Comparison of ENCODE assay signal across 14 cellular contexts in genomic region chr2:120227111-120227991, GRCh38. TPM values are rescaled to one million over a fixed set of nuclear protein-coding genes. Genes with fewer than 3 reads are reported as not detected.
DNase-seq lines count a peak whose midpoint lies in the region; FAIRE-seq and TF ChIP-seq lines count a peak whose summit lies in the region.
"Had no signal": no experiment of that assay in that cellular context is flagged by ENCODE, and none has a peak within 500 bp of the region (broad histone marks: within the 10 kb centered on the region; RNA-seq: fewer than 3 reads in every experiment).

No MANE protein-coding gene starts in this region.

- CTCF ChIA-PET in RWPE1 (lab: Yijun Ruan, JAX) = interaction anchor here (0.6 kb wide), 1 partner anchor 651 kb away, joined by 3 read pairs; no protein-coding TSS in a partner anchor

- no peak for FAIRE-seq in frontal cortex (lab: Jason Lieb, UNC)

- POLR2A ChIA-PET in RWPE1 (lab: Yijun Ruan, JAX; ENCODE audit: low non-redundant PET) = no interaction called here

- DNase-seq in DMS 273 (lab: John Stamatoyannopoulos, UW; ENCODE audit: unreplicated experiment) = peak; percentile 21
- no peak for DNase-seq in DMS 273 treated with DMSO at 0.1 percent for 48 hours (lab: John Stamatoyannopoulos, UW)
- DNase-seq in RWPE1 (ENCODE audit: low spot score) = peak; percentile 45
- peak; percentile 11 for DNase-seq in activated naive CD8-positive, alpha-beta T cell treated with anti-CD3 and anti-CD28 coated beads, Interleukin-2, amount 50 U/mL, for 16 hours (ENCODE audit: low read depth, low spot score)
- DNase-seq in stimulated activated CD4-positive, alpha-beta T cell treated with anti-CD3 and anti-CD28 coated beads, Interleukin-15, amount 100 ng/mL, for 24 hours = peak; percentile 57
- no peak for DNase-seq in SIG-M5 (lab: John Stamatoyannopoulos, UW)
- no peak for DNase-seq in frontal cortex (ENCODE audit: low spot score in 2 of 2)
- no peak for DNase-seq in NCI-H82 treated with DMSO at 0.1 percent for 48 hours (lab: John Stamatoyannopoulos, UW; ENCODE audit: unreplicated experiment)
- DNase-seq: DMS153; effector memory CD4-positive, alpha-beta T cell; glutamatergic neuron; NCI-H226 had no signal

- no peak for TF ChIP-seq CTCF in RWPE1 (conservative IDR thresholded peaks at IDR 0.05; ENCODE audit: low read depth)

- no peak overlapping the region for H3K27ac ChIP-seq in RWPE1
- H3K27ac ChIP-seq: 22Rv1, ascending aorta had no signal

RNA-seq across cellular contexts. Expression of gene TMEM185B, which starts 4.2 kb away (rescaled TPM):
- 15.1 TPM for total RNA-seq in frontal cortex

RNA-seq across cellular contexts. Expression of gene RALB, which starts 25.3 kb away (rescaled TPM):
- total RNA-seq in frontal cortex = 39.9 TPM

Comparison
In these comparisons a context has a peak if more than half of its experiments do, and no peak if none do; other contexts are left out.
1. DNase-seq: peak in DMS 273 (single experiment), RWPE1 (single experiment), activated naive CD8-positive, alpha-beta T cell treated with anti-CD3 and anti-CD28 coated beads, Interleukin-2, amount 50 U/mL, for 16 hours (single experiment) and stimulated activated CD4-positive, alpha-beta T cell treated with anti-CD3 and anti-CD28 coated beads, Interleukin-15, amount 100 ng/mL, for 24 hours (single experiment); none in DMS 273 treated with DMSO at 0.1 percent for 48 hours (single experiment), SIG-M5 (single experiment), frontal cortex (0 of 2) and NCI-H82 treated with DMSO at 0.1 percent for 48 hours (single experiment).